22 cellular contexts compared by ENCODE assay signal in the genomic region with DNA sequence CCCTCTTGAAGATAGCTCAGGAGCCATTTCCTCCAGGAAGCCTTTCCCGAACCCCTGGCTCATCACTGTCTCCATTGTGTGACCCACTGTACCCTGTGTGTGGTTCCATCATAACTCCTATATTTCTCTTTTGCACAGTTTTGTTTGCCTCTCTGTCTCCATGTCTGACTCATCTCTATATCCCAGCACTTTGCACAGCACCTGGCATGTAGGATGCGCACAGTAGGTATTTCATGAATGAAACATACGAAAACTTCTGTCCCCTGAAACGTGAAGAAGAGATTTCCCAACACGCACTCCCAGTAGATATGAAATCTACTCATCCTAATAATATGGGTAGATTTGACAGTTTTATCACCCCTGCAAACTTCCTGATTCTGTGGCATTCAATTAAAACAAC.
DNase-seq lines count a peak whose midpoint lies in the region; ATAC-seq, FAIRE-seq and TF ChIP-seq lines count a peak whose summit lies in the region.
"Had no signal": no experiment of that assay in that cellular context is flagged by ENCODE, and none has a peak within 500 bp of the region (broad histone marks: within the 10 kb centered on the region; RNA-seq: fewer than 3 reads in every experiment).

No MANE protein-coding gene starts in this region.

- in situ Hi-C loops in KBM-7 (cut with MboI; ENCODE audit: low pct_unique_long_range_greater_than_20kb, low sequenced_read_pairs) (no loop called here), K562 (cut with MboI) (no loop called here)

- TF ChIP-seq POLR2A in K562 (conservative IDR thresholded peaks at IDR 0.05) (no peak), uterus (IDR thresholded peaks at IDR 0.05) (no peak)

- no peaks in the 10 kb centered on the region for H3K79me2 ChIP-seq in K562 (ENCODE audit: control insufficient read depth, insufficient read depth, low read length)

- H3K4me3 ChIP-seq in K562 = no peak overlapping the region
- no peak overlapping the region for H3K4me3 ChIP-seq in uterus
- H3K4me3 ChIP-seq: A549 had no signal

- TF ChIP-seq RAD21 in K562 (CRISPR knock-in tag; conservative IDR thresholded peaks at IDR 0.05 in 1 of 2, IDR thresholded peaks at IDR 0.05 in 1 of 2) = no peak

- no peak overlapping the region for H3K9ac ChIP-seq in K562 (ENCODE audit: insufficient read depth in 1 of 2, low read depth in 2 of 2, low read length in 2 of 2)

- H3K4me2 ChIP-seq in K562 (ENCODE audit: insufficient read depth, low read length) = no peak overlapping the region
- H3K4me2 ChIP-seq: A549 had no signal

- H3K27ac ChIP-seq in K562 (ENCODE audit: extremely low read depth, low read depth, low read length) (no peak overlapping the region), uterus (peak overlapping the region; percentile 0 to 39)
- H3K27ac ChIP-seq: 22Rv1, A549, C4-2B had no signal

- POLR2A ChIA-PET in K562 (lab: Yijun Ruan, JAX) = no interaction called here

- CTCF ChIA-PET in K562 (lab: Yijun Ruan, JAX; ENCODE audit: low intra/inter-chr PET ratio) = no interaction called here

- TF ChIP-seq CTCF in K562 (IDR thresholded peaks at IDR 0.05 in 2 of 3, conservative IDR thresholded peaks at IDR 0.05 in 1 of 3; ENCODE audit: insufficient read depth in 2 of 3, low read depth in 1 of 3, low read length in 3 of 3) (no peak), uterus (IDR thresholded peaks at IDR 0.05) (no peak)

- H3K36me3 ChIP-seq in K562 (ENCODE audit: control insufficient read depth, insufficient read depth, low read length) (peaks cover 67% of the 10 kb centered on the region; the same call in 2 of the 3 replicates), uterus (no peaks in the 10 kb centered on the region)

- DNase-seq in NOMO-1 treated with DMSO at 0.1 percent for 48 hours (lab: John Stamatoyannopoulos, UW; ENCODE audit: unreplicated experiment) = peak; percentile 43
- DNase-seq in NOMO-1 treated with dmso at 0.1 percent for 144 hours (lab: John Stamatoyannopoulos, UW; ENCODE audit: unreplicated experiment) = no peak
- DNase-seq in KBM-7 = peak; percentile 35
- no peak for DNase-seq in K562 (ENCODE audit: extremely low read depth in 1 of 4, low spot score in 3 of 4)
- DNase-seq in uterus = no peak
- no peak for DNase-seq in RKO (ENCODE audit: low spot score)
- DNase-seq: AML-193; CD4-positive, alpha-beta T cell; GOT3; H7; HFFc6 had no signal

- peaks cover 4 to 5% of the 10 kb centered on the region in 2 experiments; a peak in 3 of 5 replicates for H3K4me1 ChIP-seq in K562 (replicated peaks in 1 of 2; ENCODE audit: control insufficient read depth in 2 of 2, insufficient read depth in 2 of 2, low read length in 2 of 2)
- H3K4me1 ChIP-seq in uterus = no peaks in the 10 kb centered on the region

- H3K27me3 ChIP-seq in K562 (ENCODE audit: control insufficient read depth in 2 of 2, insufficient read depth in 2 of 2, low read length in 2 of 2) (no peaks in the 10 kb centered on the region), uterus (no peaks in the 10 kb centered on the region)

- H4K20me1 ChIP-seq in K562 (replicated peaks; ENCODE audit: control insufficient read depth, insufficient read depth, low read length) = no peaks in the 10 kb centered on the region

- H2AFZ ChIP-seq in K562 (ENCODE audit: low read depth, low read length) = no peak overlapping the region

- no peaks in the 10 kb centered on the region for H3K9me3 ChIP-seq in K562 (replicated peaks; ENCODE audit: control insufficient read depth, insufficient read depth, low read depth, low read length)
- H3K9me3 ChIP-seq in uterus = no peaks in the 10 kb centered on the region
- H3K9me3 ChIP-seq: A549, Caco-2 had no signal

- no peak for TF ChIP-seq EP300 in K562 (IDR thresholded peaks at IDR 0.05; ENCODE audit: low read length)

- WGBS in K562 (ENCODE audit: insufficient coverage, low coverage, missing lambda C conversion rate) = 93% methylated on average over 5 of the region's 5 CpGs

- ATAC-seq in K562 (no peak), GM21526 (IDR thresholded peaks at IDR 0.05; ENCODE audit: low FRiP score, unreplicated experiment) (no peak)
- ATAC-seq: A549, HCT116 had no signal

- BruUV-seq in K562 (replicated peaks; lab: Mats Ljungman, UMichigan) = no TSS peak

- intact Hi-C loops in K562 (cut with micrococcal nuclease) (no loop called here), uterus (cut with DNase I; ENCODE audit: low total_unique reads) (no loop called here)

- FAIRE-seq in K562 (lab: Jason Lieb, UNC) = no peak
- FAIRE-seq: A549, D721Med, G401.6, GM12891, GM19239, HTR-8/SVneo had no signal

- H3K9me1 ChIP-seq in K562 (ENCODE audit: control insufficient read depth, insufficient read depth, low read length) = no peaks in the 10 kb centered on the region

TF ChIP-seq in K562, 482 proteins besides CTCF, POLR2A, EP300 and RAD21:
- TF ChIP-seq, protein P1, sequence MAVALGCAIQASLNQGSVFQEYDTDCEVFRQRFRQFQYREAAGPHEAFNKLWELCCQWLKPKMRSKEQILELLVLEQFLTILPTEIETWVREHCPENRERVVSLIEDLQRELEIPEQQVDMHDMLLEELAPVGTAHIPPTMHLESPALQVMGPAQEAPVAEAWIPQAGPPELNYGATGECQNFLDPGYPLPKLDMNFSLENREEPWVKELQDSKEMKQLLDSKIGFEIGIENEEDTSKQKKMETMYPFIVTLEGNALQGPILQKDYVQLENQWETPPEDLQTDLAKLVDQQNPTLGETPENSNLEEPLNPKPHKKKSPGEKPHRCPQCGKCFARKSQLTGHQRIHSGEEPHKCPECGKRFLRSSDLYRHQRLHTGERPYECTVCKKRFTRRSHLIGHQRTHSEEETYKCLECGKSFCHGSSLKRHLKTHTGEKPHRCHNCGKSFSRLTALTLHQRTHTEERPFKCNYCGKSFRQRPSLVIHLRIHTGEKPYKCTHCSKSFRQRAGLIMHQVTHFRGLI (CRISPR knock-in tag; IDR thresholded peaks at IDR 0.05) = no peak
- peak; percentile 94 for TF ChIP-seq ZKSCAN1 (IDR thresholded peaks at IDR 0.05; ENCODE audit: low read depth, low read length)

Comparison
In these comparisons a context has a peak if more than half of its experiments do, and no peak if none do; other contexts are left out.
1. DNase-seq: peak in NOMO-1 treated with DMSO at 0.1 percent for 48 hours (single experiment) and KBM-7 (single experiment); none in NOMO-1 treated with dmso at 0.1 percent for 144 hours (single experiment), K562 (0 of 4), uterus (0 of 2) and RKO (single experiment).